Comparison of ENCODE assay signal across 1 cellular context in the genomic region with DNA sequence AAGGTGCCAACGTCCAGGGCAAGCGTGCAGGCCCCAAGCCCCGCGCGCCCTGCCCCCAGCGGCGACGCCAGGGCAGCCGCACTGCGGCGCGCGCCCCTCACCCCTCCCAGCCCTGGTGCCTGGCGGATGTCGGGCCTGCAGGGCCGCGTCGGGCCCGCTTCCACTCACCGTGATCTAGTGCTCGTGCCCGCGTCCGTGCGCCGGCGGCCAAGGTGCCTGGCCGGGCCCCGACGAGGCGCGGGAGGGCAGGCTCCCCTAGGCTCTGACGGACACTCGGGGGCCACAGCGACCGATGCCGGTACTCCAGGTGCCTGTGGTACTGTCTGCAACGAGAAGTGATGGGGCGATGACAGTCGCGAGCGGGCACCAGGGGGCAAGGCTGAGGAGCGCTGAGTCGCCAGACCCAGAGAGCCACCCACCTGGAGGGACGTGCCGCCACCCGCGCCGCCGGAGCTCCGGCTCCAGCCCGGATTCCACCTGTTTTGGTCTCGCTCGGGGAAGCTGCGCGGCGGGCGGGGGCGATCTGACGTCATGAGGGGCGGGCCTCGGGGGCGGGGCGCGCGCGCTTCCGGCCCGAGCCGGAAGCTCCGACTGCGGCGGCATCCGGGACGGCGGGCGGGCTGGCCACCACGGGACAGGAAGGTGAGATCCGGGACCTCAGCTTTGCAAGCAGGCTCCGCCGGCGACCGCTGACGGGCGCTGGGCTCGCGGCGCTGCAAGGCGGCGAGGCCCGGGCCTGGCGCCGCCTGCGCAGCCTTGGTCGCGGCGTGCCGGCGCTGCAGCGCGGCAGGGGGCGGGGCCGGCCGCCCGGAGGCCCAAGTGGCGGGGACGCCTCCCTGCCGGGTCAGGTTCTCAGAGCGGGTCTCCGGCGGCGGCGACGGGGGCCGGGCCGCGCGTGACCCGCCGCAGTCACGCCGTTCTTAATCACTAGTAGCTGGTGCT.
A peak's percentile ranks its signal among the peaks of the same experiment; 100 is the strongest.
TF ChIP-seq lines count a peak whose summit lies in the region.

A gene with protein sequence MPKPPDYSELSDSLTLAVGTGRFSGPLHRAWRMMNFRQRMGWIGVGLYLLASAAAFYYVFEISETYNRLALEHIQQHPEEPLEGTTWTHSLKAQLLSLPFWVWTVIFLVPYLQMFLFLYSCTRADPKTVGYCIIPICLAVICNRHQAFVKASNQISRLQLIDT (plus strand): TSS at position 927 of the 942 bp plus-strand sequence. CDS start 89 bp downstream, outside the sequence.
A gene with protein sequence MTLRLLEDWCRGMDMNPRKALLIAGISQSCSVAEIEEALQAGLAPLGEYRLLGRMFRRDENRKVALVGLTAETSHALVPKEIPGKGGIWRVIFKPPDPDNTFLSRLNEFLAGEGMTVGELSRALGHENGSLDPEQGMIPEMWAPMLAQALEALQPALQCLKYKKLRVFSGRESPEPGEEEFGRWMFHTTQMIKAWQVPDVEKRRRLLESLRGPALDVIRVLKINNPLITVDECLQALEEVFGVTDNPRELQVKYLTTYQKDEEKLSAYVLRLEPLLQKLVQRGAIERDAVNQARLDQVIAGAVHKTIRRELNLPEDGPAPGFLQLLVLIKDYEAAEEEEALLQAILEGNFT (minus strand): TSS at position 507 of the 942 bp plus-strand sequence. CDS start 655 bp downstream, outside the sequence.

TF ChIP-seq in HepG2, 621 proteins besides CTCF, POLR2A, EP300 and RAD21 (continued from another document and continues in another):
- peak; percentile 70; the same call in 1 of the 3 replicates for TF ChIP-seq MXI1 (IDR thresholded peaks at IDR 0.05; ENCODE audit: borderline replicate concordance, low read depth, low read length)
- peak; percentile 92 for TF ChIP-seq YEATS4 (CRISPR knock-in tag; IDR thresholded peaks at IDR 0.05; ENCODE audit: borderline replicate concordance)
- peak; percentile 29; the same call in 1 of the 2 replicates for TF ChIP-seq SIN3A (IDR thresholded peaks at IDR 0.05; ENCODE audit: borderline replicate concordance, low read depth, low read length)
- TF ChIP-seq, protein P1, sequence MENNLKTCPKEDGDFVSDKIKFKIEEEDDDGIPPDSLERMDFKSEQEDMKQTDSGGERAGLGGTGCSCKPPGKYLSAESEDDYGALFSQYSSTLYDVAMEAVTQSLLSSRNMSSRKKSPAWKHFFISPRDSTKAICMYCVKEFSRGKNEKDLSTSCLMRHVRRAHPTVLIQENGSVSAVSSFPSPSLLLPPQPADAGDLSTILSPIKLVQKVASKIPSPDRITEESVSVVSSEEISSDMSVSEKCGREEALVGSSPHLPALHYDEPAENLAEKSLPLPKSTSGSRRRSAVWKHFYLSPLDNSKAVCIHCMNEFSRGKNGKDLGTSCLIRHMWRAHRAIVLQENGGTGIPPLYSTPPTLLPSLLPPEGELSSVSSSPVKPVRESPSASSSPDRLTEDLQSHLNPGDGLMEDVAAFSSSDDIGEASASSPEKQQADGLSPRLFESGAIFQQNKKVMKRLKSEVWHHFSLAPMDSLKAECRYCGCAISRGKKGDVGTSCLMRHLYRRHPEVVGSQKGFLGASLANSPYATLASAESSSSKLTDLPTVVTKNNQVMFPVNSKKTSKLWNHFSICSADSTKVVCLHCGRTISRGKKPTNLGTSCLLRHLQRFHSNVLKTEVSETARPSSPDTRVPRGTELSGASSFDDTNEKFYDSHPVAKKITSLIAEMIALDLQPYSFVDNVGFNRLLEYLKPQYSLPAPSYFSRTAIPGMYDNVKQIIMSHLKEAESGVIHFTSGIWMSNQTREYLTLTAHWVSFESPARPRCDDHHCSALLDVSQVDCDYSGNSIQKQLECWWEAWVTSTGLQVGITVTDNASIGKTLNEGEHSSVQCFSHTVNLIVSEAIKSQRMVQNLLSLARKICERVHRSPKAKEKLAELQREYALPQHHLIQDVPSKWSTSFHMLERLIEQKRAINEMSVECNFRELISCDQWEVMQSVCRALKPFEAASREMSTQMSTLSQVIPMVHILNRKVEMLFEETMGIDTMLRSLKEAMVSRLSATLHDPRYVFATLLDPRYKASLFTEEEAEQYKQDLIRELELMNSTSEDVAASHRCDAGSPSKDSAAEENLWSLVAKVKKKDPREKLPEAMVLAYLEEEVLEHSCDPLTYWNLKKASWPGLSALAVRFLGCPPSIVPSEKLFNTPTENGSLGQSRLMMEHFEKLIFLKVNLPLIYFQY (CRISPR knock-in tag; IDR thresholded peaks at IDR 0.05; ENCODE audit: borderline replicate concordance): no peak; the same call in 1 of the 2 replicates
- TF ChIP-seq, protein P2, sequence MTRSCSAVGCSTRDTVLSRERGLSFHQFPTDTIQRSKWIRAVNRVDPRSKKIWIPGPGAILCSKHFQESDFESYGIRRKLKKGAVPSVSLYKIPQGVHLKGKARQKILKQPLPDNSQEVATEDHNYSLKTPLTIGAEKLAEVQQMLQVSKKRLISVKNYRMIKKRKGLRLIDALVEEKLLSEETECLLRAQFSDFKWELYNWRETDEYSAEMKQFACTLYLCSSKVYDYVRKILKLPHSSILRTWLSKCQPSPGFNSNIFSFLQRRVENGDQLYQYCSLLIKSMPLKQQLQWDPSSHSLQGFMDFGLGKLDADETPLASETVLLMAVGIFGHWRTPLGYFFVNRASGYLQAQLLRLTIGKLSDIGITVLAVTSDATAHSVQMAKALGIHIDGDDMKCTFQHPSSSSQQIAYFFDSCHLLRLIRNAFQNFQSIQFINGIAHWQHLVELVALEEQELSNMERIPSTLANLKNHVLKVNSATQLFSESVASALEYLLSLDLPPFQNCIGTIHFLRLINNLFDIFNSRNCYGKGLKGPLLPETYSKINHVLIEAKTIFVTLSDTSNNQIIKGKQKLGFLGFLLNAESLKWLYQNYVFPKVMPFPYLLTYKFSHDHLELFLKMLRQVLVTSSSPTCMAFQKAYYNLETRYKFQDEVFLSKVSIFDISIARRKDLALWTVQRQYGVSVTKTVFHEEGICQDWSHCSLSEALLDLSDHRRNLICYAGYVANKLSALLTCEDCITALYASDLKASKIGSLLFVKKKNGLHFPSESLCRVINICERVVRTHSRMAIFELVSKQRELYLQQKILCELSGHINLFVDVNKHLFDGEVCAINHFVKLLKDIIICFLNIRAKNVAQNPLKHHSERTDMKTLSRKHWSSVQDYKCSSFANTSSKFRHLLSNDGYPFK (CRISPR knock-in tag; IDR thresholded peaks at IDR 0.05; ENCODE audit: borderline replicate concordance): peak; percentile 42; the same call in 1 of the 2 replicates
- peak; percentile 40; the same call in 1 of the 2 replicates for TF ChIP-seq ZBTB7B (CRISPR knock-in tag; IDR thresholded peaks at IDR 0.05)
- TF ChIP-seq, protein P3, sequence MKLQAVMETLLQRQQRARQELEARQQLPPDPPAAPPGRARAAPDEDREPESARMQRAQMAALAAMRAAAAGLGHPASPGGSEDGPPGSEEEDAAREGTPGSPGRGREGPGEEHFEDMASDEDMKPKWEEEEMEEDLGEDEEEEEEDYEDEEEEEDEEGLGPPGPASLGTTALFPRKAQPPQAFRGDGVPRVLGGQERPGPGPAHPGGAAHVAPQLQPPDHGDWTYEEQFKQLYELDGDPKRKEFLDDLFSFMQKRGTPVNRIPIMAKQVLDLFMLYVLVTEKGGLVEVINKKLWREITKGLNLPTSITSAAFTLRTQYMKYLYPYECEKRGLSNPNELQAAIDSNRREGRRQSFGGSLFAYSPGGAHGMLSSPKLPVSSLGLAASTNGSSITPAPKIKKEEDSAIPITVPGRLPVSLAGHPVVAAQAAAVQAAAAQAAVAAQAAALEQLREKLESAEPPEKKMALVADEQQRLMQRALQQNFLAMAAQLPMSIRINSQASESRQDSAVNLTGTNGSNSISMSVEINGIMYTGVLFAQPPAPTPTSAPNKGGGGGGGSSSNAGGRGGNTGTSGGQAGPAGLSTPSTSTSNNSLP (IDR thresholded peaks at IDR 0.05; ENCODE audit: low read depth, low read length): no peak
- TF ChIP-seq, protein P4, sequence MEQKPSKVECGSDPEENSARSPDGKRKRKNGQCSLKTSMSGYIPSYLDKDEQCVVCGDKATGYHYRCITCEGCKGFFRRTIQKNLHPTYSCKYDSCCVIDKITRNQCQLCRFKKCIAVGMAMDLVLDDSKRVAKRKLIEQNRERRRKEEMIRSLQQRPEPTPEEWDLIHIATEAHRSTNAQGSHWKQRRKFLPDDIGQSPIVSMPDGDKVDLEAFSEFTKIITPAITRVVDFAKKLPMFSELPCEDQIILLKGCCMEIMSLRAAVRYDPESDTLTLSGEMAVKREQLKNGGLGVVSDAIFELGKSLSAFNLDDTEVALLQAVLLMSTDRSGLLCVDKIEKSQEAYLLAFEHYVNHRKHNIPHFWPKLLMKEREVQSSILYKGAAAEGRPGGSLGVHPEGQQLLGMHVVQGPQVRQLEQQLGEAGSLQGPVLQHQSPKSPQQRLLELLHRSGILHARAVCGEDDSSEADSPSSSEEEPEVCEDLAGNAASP (CRISPR knock-in tag; IDR thresholded peaks at IDR 0.05; ENCODE audit: borderline replicate concordance): no peak
- peak; percentile 81; the same call in 1 of the 2 replicates for TF ChIP-seq ZNF670 (CRISPR knock-in tag; IDR thresholded peaks at IDR 0.05; ENCODE audit: borderline replicate concordance)
- no peak; the same call in 1 of the 2 replicates for TF ChIP-seq GATAD1 (CRISPR knock-in tag; IDR thresholded peaks at IDR 0.05)
- TF ChIP-seq HNRNPLL (IDR thresholded peaks at IDR 0.05; ENCODE audit: low read depth, low read length, poor library complexity, severe bottlenecking): peak; percentile 23
- TF ChIP-seq, protein P5, sequence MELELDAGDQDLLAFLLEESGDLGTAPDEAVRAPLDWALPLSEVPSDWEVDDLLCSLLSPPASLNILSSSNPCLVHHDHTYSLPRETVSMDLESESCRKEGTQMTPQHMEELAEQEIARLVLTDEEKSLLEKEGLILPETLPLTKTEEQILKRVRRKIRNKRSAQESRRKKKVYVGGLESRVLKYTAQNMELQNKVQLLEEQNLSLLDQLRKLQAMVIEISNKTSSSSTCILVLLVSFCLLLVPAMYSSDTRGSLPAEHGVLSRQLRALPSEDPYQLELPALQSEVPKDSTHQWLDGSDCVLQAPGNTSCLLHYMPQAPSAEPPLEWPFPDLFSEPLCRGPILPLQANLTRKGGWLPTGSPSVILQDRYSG (CRISPR knock-in tag; IDR thresholded peaks at IDR 0.05): peak; percentile 94
- no peak for TF ChIP-seq EED (CRISPR knock-in tag; IDR thresholded peaks at IDR 0.05)
- TF ChIP-seq, protein P6, sequence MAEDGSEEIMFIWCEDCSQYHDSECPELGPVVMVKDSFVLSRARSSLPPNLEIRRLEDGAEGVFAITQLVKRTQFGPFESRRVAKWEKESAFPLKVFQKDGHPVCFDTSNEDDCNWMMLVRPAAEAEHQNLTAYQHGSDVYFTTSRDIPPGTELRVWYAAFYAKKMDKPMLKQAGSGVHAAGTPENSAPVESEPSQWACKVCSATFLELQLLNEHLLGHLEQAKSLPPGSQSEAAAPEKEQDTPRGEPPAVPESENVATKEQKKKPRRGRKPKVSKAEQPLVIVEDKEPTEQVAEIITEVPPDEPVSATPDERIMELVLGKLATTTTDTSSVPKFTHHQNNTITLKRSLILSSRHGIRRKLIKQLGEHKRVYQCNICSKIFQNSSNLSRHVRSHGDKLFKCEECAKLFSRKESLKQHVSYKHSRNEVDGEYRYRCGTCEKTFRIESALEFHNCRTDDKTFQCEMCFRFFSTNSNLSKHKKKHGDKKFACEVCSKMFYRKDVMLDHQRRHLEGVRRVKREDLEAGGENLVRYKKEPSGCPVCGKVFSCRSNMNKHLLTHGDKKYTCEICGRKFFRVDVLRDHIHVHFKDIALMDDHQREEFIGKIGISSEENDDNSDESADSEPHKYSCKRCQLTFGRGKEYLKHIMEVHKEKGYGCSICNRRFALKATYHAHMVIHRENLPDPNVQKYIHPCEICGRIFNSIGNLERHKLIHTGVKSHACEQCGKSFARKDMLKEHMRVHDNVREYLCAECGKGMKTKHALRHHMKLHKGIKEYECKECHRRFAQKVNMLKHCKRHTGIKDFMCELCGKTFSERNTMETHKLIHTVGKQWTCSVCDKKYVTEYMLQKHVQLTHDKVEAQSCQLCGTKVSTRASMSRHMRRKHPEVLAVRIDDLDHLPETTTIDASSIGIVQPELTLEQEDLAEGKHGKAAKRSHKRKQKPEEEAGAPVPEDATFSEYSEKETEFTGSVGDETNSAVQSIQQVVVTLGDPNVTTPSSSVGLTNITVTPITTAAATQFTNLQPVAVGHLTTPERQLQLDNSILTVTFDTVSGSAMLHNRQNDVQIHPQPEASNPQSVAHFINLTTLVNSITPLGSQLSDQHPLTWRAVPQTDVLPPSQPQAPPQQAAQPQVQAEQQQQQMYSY (CRISPR knock-in tag; IDR thresholded peaks at IDR 0.05): peak; percentile 82; the same call in 1 of the 2 replicates
- peak; percentile 63; the same call in 1 of the 2 replicates for TF ChIP-seq YEATS2 (CRISPR knock-in tag; IDR thresholded peaks at IDR 0.05; ENCODE audit: borderline replicate concordance)
- TF ChIP-seq HES4 (CRISPR knock-in tag; IDR thresholded peaks at IDR 0.05; ENCODE audit: borderline replicate concordance): peak; percentile 77; the same call in 1 of the 2 replicates
- TF ChIP-seq, protein P7, sequence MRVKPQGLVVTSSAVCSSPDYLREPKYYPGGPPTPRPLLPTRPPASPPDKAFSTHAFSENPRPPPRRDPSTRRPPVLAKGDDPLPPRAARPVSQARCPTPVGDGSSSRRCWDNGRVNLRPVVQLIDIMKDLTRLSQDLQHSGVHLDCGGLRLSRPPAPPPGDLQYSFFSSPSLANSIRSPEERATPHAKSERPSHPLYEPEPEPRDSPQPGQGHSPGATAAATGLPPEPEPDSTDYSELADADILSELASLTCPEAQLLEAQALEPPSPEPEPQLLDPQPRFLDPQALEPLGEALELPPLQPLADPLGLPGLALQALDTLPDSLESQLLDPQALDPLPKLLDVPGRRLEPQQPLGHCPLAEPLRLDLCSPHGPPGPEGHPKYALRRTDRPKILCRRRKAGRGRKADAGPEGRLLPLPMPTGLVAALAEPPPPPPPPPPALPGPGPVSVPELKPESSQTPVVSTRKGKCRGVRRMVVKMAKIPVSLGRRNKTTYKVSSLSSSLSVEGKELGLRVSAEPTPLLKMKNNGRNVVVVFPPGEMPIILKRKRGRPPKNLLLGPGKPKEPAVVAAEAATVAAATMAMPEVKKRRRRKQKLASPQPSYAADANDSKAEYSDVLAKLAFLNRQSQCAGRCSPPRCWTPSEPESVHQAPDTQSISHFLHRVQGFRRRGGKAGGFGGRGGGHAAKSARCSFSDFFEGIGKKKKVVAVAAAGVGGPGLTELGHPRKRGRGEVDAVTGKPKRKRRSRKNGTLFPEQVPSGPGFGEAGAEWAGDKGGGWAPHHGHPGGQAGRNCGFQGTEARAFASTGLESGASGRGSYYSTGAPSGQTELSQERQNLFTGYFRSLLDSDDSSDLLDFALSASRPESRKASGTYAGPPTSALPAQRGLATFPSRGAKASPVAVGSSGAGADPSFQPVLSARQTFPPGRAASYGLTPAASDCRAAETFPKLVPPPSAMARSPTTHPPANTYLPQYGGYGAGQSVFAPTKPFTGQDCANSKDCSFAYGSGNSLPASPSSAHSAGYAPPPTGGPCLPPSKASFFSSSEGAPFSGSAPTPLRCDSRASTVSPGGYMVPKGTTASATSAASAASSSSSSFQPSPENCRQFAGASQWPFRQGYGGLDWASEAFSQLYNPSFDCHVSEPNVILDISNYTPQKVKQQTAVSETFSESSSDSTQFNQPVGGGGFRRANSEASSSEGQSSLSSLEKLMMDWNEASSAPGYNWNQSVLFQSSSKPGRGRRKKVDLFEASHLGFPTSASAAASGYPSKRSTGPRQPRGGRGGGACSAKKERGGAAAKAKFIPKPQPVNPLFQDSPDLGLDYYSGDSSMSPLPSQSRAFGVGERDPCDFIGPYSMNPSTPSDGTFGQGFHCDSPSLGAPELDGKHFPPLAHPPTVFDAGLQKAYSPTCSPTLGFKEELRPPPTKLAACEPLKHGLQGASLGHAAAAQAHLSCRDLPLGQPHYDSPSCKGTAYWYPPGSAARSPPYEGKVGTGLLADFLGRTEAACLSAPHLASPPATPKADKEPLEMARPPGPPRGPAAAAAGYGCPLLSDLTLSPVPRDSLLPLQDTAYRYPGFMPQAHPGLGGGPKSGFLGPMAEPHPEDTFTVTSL (CRISPR knock-in tag; IDR thresholded peaks at IDR 0.05; ENCODE audit: borderline replicate concordance): peak; percentile 14; the same call in 1 of the 2 replicates
